In the genomic region with DNA sequence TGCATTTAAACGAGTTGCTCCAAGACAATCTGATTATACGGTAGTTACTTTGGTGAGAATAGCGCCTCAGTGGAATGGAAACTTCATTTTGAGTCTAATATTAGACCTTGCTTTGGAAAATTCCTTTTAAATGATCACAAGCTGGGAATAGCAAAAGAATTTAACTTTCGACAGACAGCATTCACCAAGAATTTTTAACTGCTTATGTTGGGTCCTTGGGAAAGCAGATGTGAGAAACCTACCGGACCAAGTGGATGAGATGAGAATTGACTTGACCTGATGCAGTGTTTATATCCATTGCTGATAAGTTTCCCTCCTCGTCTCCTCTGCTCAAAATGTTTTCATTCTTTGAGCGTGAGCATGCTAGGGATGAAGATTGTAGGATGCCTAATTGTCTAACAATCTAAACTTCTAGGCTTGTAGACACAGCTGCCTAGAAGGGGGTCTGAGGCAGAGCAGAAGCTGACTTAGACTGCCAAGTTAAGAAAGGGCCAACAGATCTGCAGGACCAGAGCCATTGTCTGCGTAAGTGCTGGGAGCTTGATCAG, we compare ENCODE assay signal across 14 cellular contexts.
DNase-seq lines count a peak whose midpoint lies in the region; TF ChIP-seq lines count a peak whose summit lies in the region.
"Had no signal": no experiment of that assay in that cellular context is flagged by ENCODE, and none has a peak within 500 bp of the region (broad histone marks: within the 10 kb centered on the region; RNA-seq: fewer than 3 reads in every experiment).

No MANE protein-coding gene starts in this region.

- no peak for TF ChIP-seq POLR2A in stomach (IDR thresholded peaks at IDR 0.05)

- TF ChIP-seq EP300 in stomach (IDR thresholded peaks at IDR 0.05): no peak

- H3K4me1 ChIP-seq in adipocyte (ENCODE audit: control insufficient read depth, insufficient read depth, low read length) (no peaks in the 10 kb centered on the region), stomach (peaks cover 0 to 10% (median 5%) of the 10 kb centered on the region in 4 donors)
- H3K4me1 ChIP-seq: spleen had no signal

- H3K9me3 ChIP-seq in adipocyte (ENCODE audit: control insufficient read depth, low read length) (no peaks in the 10 kb centered on the region), stomach (no peaks in the 10 kb centered on the region)
- H3K9me3 ChIP-seq: spleen had no signal

- H3K27ac ChIP-seq in stomach: peak overlapping the region in 3 of 5 donors; percentile 9 to 25 (median 18)
- H3K27ac ChIP-seq: spleen had no signal

- no peak for TF ChIP-seq CTCF in stomach (IDR thresholded peaks at IDR 0.05)

- WGBS in stomach, 5 donors: 60 to 79% (median 77%) methylated on average over 8 of the region's 8 CpGs

- no peaks in the 10 kb centered on the region for H3K36me3 ChIP-seq in adipocyte (ENCODE audit: control insufficient read depth, insufficient read depth, low read length, severe bottlenecking)
- H3K36me3 ChIP-seq in stomach: peaks cover 0 to 3% (median under 1%) of the 10 kb centered on the region in 4 donors

- H3K27me3 ChIP-seq in adipocyte (replicated peaks; ENCODE audit: control insufficient read depth, insufficient read depth, low read length) (no peaks in the 10 kb centered on the region), stomach (no peaks in the 10 kb centered on the region)
- H3K27me3 ChIP-seq: spleen had no signal

- intact Hi-C loops in stomach (cut with DNase I; ENCODE audit: low total_unique reads): no loop called here

- H3K9ac ChIP-seq in adipocyte (ENCODE audit: low read length): no peak overlapping the region

- H3K4me3 ChIP-seq in adipocyte (ENCODE audit: low read length): no peak overlapping the region
- no peak overlapping the region for H3K4me3 ChIP-seq in stomach
- H3K4me3 ChIP-seq: spleen had no signal

- DNase-seq in EL: peak; percentile 63
- peak; percentile 61 for DNase-seq in adipocyte (ENCODE audit: low read depth)
- DNase-seq in fibroblast of peridontal ligament (ENCODE audit: extremely low read depth): peak; percentile 83
- DNase-seq in stomach: no peak
- no peak for DNase-seq in NCI-H1436 treated with DMSO at 0.1 percent for 48 hours (lab: John Stamatoyannopoulos, UW)
- no peak for DNase-seq in activated CD4-positive, alpha-beta T cell treated with anti-CD3 and anti-CD28 coated beads, Interleukin-2, amount 50 U/mL, for 4 hours
- DNase-seq in SHP77 (lab: John Stamatoyannopoulos, UW): no peak
- DNase-seq: activated CD8-positive, alpha-beta T cell treated with anti-CD3 and anti-CD28 coated beads, Interleukin-2, amount 10 ng/mL, durations not matched to agents 7 days and 5 days; amygdala; CD8-positive, alpha-beta memory T cell; NCI-H187; NCI-H510A; spleen; stimulated activated naive CD4-positive, alpha-beta T cell had no signal

Comparison
In these comparisons a context has a peak if more than half of its experiments do, and no peak if none do; other contexts are left out.
1. DNase-seq: peak in EL (single experiment), adipocyte (single experiment) and fibroblast of peridontal ligament (single experiment); none in stomach (single experiment), NCI-H1436 treated with DMSO at 0.1 percent for 48 hours (single experiment), activated CD4-positive, alpha-beta T cell treated with anti-CD3 and anti-CD28 coated beads, Interleukin-2, amount 50 U/mL, for 4 hours (0 of 2) and SHP77 (0 of 2).